ENCODE assay signal across 9 cellular contexts in genomic region chr5:157860898-157861894, GRCh38. TPM values are rescaled to one million over a fixed set of nuclear protein-coding genes. Genes with fewer than 3 reads are reported as not detected.
A peak's percentile ranks its signal among the peaks of the same experiment; 100 is the strongest.
DNase-seq lines count a peak whose midpoint lies in the region; ATAC-seq and TF ChIP-seq lines count a peak whose summit lies in the region.
"Had no signal": no experiment of that assay in that cellular context is flagged by ENCODE, and none has a peak within 500 bp of the region (broad histone marks: within the 10 kb centered on the region; RNA-seq: fewer than 3 reads in every experiment).

No MANE protein-coding gene starts in this region.

- H3K9me3 Mint-ChIP-seq in activated CD4-positive, alpha-beta T cell treated with anti-CD3 and anti-CD28 coated beads, Interleukin-2, amount 10 ng/mL, durations not matched to agents 7 days and 5 days: no peaks in the 10 kb centered on the region

- no peaks in the 10 kb centered on the region for H3K27me3 ChIP-seq in brain microvascular endothelial cell (replicated peaks)

- TF ChIP-seq CTCF in omental fat pad (IDR thresholded peaks at IDR 0.05) (no peak), brain microvascular endothelial cell (IDR thresholded peaks at IDR 0.05; ENCODE audit: low read depth, low read length, missing control alignments) (no peak)

- in situ Hi-C loops in brain microvascular endothelial cell (cut with HindIII; ENCODE audit: low pct_ligation_motif_present, low sequenced_read_pairs): no loop called here

- H3K4me3 Mint-ChIP-seq in activated CD4-positive, alpha-beta T cell treated with anti-CD3 and anti-CD28 coated beads, Interleukin-2, amount 10 ng/mL, durations not matched to agents 7 days and 5 days: peak overlapping the region; percentile 23

- no peak overlapping the region for H3K27ac ChIP-seq in brain microvascular endothelial cell

- POLR2A ChIA-PET in activated CD4-positive, alpha-beta T cell treated with anti-CD3 and anti-CD28 coated beads, Interleukin-2, amount 10 ng/mL, durations not matched to agents 7 days and 5 days (lab: Charles Lee): interaction anchor here (0.9 kb wide), 1 partner anchor 58 kb away, joined by 4 read pairs; no protein-coding TSS in a partner anchor

- H3K27me3 Mint-ChIP-seq in activated CD4-positive, alpha-beta T cell treated with anti-CD3 and anti-CD28 coated beads, Interleukin-2, amount 10 ng/mL, durations not matched to agents 7 days and 5 days: no peaks in the 10 kb centered on the region

- no peak overlapping the region for H3K4me3 ChIP-seq in brain microvascular endothelial cell (ENCODE audit: low read depth, low read length)

- H3K36me3 ChIP-seq in brain microvascular endothelial cell (replicated peaks): no peaks in the 10 kb centered on the region

- peak overlapping the region; percentile 70 for H3K27ac Mint-ChIP-seq in activated CD4-positive, alpha-beta T cell treated with anti-CD3 and anti-CD28 coated beads, Interleukin-2, amount 10 ng/mL, durations not matched to agents 7 days and 5 days

- ATAC-seq in HG02943 (IDR thresholded peaks at IDR 0.05; ENCODE audit: low read depth, unreplicated experiment): peak; percentile 60
- no peak for ATAC-seq in omental fat pad (ENCODE audit: low FRiP score)

- DNase-seq in stimulated activated CD4-positive, alpha-beta T cell treated with anti-CD3 and anti-CD28 coated beads, Interleukin-4, amount 100 ng/mL, for 24 hours: peak; percentile 31
- no peak for DNase-seq in stimulated activated CD4-positive, alpha-beta T cell treated with anti-CD3 and anti-CD28 coated beads, Interleukin-4, amount 100 ng/mL, for 1 hour
- no peak for DNase-seq in activated CD4-positive, alpha-beta T cell treated with anti-CD3 and anti-CD28 coated beads, Interleukin-2, amount 10 ng/mL, durations not matched to agents 7 days and 5 days
- DNase-seq in omental fat pad (ENCODE audit: low spot score) (no peak), putamen (ENCODE audit: low spot score) (no peak), NCI-H1417 treated with DMSO at 0.1 percent for 48 hours (lab: John Stamatoyannopoulos, UW) (no peak), brain microvascular endothelial cell (no peak)
- DNase-seq: NCI-H2171 had no signal

- H3K36me3 Mint-ChIP-seq in activated CD4-positive, alpha-beta T cell treated with anti-CD3 and anti-CD28 coated beads, Interleukin-2, amount 10 ng/mL, durations not matched to agents 7 days and 5 days (ENCODE audit: low read depth): peaks cover 4% of the 10 kb centered on the region

- CTCF ChIA-PET in activated CD4-positive, alpha-beta T cell treated with anti-CD3 and anti-CD28 coated beads, Interleukin-2, amount 10 ng/mL, durations not matched to agents 7 days and 5 days (lab: Charles Lee): interaction anchor here (0.6 to 2.2 kb wide), 8 partner anchors 10 to 429 kb away, joined by 3 to 10 read pairs (median 4); no protein-coding TSS in a partner anchor

- peaks cover 55% of the 10 kb centered on the region for H3K4me1 Mint-ChIP-seq in activated CD4-positive, alpha-beta T cell treated with anti-CD3 and anti-CD28 coated beads, Interleukin-2, amount 10 ng/mL, durations not matched to agents 7 days and 5 days

RNA-seq across cellular contexts. Expression of gene CLINT1, which starts 2.3 kb away (rescaled TPM):
- total RNA-seq in activated CD4-positive, alpha-beta T cell treated with anti-CD3 and anti-CD28 coated beads, Interleukin-2, amount 10 ng/mL, durations not matched to agents 7 days and 5 days: 10 to 100 TPM; 68.4 to 77.4 TPM
- total RNA-seq in omental fat pad: 100 to 1,000 TPM in 2 of 4 donors, 10 to 100 TPM in 2; 83.9 to 123 (median 99.1) TPM
